8 cellular contexts compared by ENCODE assay signal in the genomic region with DNA sequence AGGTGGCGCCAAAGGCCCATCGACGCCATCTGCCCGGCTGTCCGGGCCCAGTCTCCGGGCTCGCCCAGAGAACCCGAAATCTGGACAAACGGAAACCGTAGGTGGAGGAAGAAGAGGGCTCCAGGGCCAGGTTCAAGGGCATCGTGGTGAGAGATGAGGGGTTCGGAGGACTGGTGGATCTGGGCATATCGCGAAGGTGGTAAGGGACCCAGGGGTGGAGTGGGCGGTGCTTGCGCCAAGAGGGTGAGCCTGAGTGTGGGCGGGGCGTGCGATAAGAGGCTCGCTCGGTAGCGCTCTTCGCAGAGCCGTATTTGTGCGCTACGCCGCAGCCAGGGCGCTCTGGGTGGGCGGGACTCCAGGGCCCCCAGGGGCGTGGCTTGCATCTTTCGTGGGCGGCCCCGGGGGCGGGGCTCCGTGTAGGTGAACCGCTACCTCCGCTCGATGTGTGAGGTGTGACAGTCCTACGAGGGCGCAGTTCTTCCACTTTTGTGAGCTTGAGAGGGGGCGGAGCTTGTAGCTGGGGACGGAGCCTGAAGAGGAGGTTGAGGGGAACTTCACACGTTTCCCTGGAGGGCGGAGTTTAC. TPM values are rescaled to one million over a fixed set of nuclear protein-coding genes. Genes with fewer than 3 reads are reported as not detected.
DNase-seq lines count a peak whose midpoint lies in the region; ATAC-seq and TF ChIP-seq lines count a peak whose summit lies in the region.

No MANE protein-coding gene starts in this region.

- H3K4me3 ChIP-seq in BLaER1 treated with 17β-estradiol and CSF1 and Interleukin-3, amounts not matched to agents 10 nM and 100 nM, result peak overlapping the region; percentile 55 to 72 (median 60)
- H3K4me3 ChIP-seq in liver (ENCODE audit: low read depth in 1 of 3, low read length in 3 of 3), result peak overlapping the region; percentile 44 to 63 (median 57)

- peak; percentile 95 for TF ChIP-seq CTCF in liver (IDR thresholded peaks at IDR 0.05; ENCODE audit: low read depth, low read length, missing input control)

- H3K27ac Mint-ChIP-seq in activated CD4-positive, alpha-beta T cell treated with anti-CD3 and anti-CD28 coated beads, Interleukin-2, amount 10 ng/mL, durations not matched to agents 7 days and 5 days, result peak overlapping the region; percentile 99
- peak overlapping the region; percentile 89 for H3K27ac Mint-ChIP-seq in dendritic cell treated with granulocyte-macrophage colony-stimulating factor and Interleukin-4, amounts not matched to agents 40 ng/mL and 50 ng/mL, for 4 days

- TF ChIP-seq RAD21 in liver (IDR thresholded peaks at IDR 0.05), result peak; percentile 96 to 97

- H3K36me3 ChIP-seq in BLaER1 treated with 17β-estradiol and CSF1 and Interleukin-3, amounts not matched to agents 10 nM and 100 nM, result no peaks in the 10 kb centered on the region
- H3K36me3 ChIP-seq in liver (ENCODE audit: control insufficient read depth in 4 of 4, insufficient read depth in 3 of 4, low read depth in 1 of 4, low read length in 3 of 4), result no peaks in the 10 kb centered on the region

- H3K9ac ChIP-seq in BLaER1 treated with 17β-estradiol and CSF1 and Interleukin-3, amounts not matched to agents 10 nM and 100 nM, result peak overlapping the region; percentile 64 to 80 (median 75)
- H3K9ac ChIP-seq in liver (ENCODE audit: low read depth in 1 of 2, low read length in 2 of 2), result peak overlapping the region in 1 of 2 donors; percentile 26

- no peaks in the 10 kb centered on the region for H3K9me3 Mint-ChIP-seq in activated CD4-positive, alpha-beta T cell treated with anti-CD3 and anti-CD28 coated beads, Interleukin-2, amount 10 ng/mL, durations not matched to agents 7 days and 5 days
- H3K9me3 Mint-ChIP-seq in dendritic cell treated with granulocyte-macrophage colony-stimulating factor and Interleukin-4, amounts not matched to agents 40 ng/mL and 50 ng/mL, for 4 days, result no peaks in the 10 kb centered on the region

- no peaks in the 10 kb centered on the region for H3K36me3 Mint-ChIP-seq in activated CD4-positive, alpha-beta T cell treated with anti-CD3 and anti-CD28 coated beads, Interleukin-2, amount 10 ng/mL, durations not matched to agents 7 days and 5 days (ENCODE audit: low read depth)
- H3K36me3 Mint-ChIP-seq in dendritic cell treated with granulocyte-macrophage colony-stimulating factor and Interleukin-4, amounts not matched to agents 40 ng/mL and 50 ng/mL, for 4 days (ENCODE audit: low read depth), result no peaks in the 10 kb centered on the region

- under 1% methylated on average over 44 of the region's 44 CpGs for WGBS in liver

- H3K4me3 Mint-ChIP-seq in activated CD4-positive, alpha-beta T cell treated with anti-CD3 and anti-CD28 coated beads, Interleukin-2, amount 10 ng/mL, durations not matched to agents 7 days and 5 days, result peak overlapping the region; percentile 87
- peak overlapping the region; percentile 88 for H3K4me3 Mint-ChIP-seq in dendritic cell treated with granulocyte-macrophage colony-stimulating factor and Interleukin-4, amounts not matched to agents 40 ng/mL and 50 ng/mL, for 4 days

- peaks cover 3% of the 10 kb centered on the region for H3K27me3 Mint-ChIP-seq in activated CD4-positive, alpha-beta T cell treated with anti-CD3 and anti-CD28 coated beads, Interleukin-2, amount 10 ng/mL, durations not matched to agents 7 days and 5 days
- H3K27me3 Mint-ChIP-seq in dendritic cell treated with granulocyte-macrophage colony-stimulating factor and Interleukin-4, amounts not matched to agents 40 ng/mL and 50 ng/mL, for 4 days, result peaks cover 38% of the 10 kb centered on the region

- H3K27me3 ChIP-seq in BLaER1 treated with 17β-estradiol and CSF1 and Interleukin-3, amounts not matched to agents 10 nM and 100 nM, result no peaks in the 10 kb centered on the region
- H3K27me3 ChIP-seq in liver (ENCODE audit: control insufficient read depth in 4 of 4, insufficient read depth in 4 of 4, low read length in 3 of 4), result no peaks in the 10 kb centered on the region

- no peaks in the 10 kb centered on the region for H3K9me3 ChIP-seq in BLaER1 treated with 17β-estradiol and CSF1 and Interleukin-3, amounts not matched to agents 10 nM and 100 nM (replicated peaks in 1 of 11)
- no peaks in the 10 kb centered on the region for H3K9me3 ChIP-seq in liver (ENCODE audit: control insufficient read depth in 4 of 4, low read length in 3 of 4)

- peak overlapping the region; percentile 33 to 82 (median 72); a peak in 21 of 22 replicates for H3K27ac ChIP-seq in BLaER1 treated with 17β-estradiol and CSF1 and Interleukin-3, amounts not matched to agents 10 nM and 100 nM
- H3K27ac ChIP-seq in liver (ENCODE audit: low read depth in 1 of 2, low read length in 2 of 2), result peak overlapping the region; percentile 79 to 86

- peak; percentile 60 for ATAC-seq in GM19351 (IDR thresholded peaks at IDR 0.05; ENCODE audit: unreplicated experiment)
- ATAC-seq in HG03469 (IDR thresholded peaks at IDR 0.05; ENCODE audit: unreplicated experiment), result peak; percentile 47

- peak; percentile 79 for DNase-seq in NCI-H524 treated with DMSO at 0.1 percent for 48 hours (lab: John Stamatoyannopoulos, UW)
- DNase-seq in activated CD4-positive, alpha-beta T cell treated with anti-CD3 and anti-CD28 coated beads, Interleukin-2, amount 10 ng/mL, durations not matched to agents 7 days and 5 days, result peak; percentile 98
- peak; percentile 77 to 97 for DNase-seq in stimulated activated CD4-positive, alpha-beta T cell treated with anti-CD3 and anti-CD28 coated beads, Interleukin-2, amount 100 ng/mL, for 48 hours

- CTCF ChIA-PET in activated CD4-positive, alpha-beta T cell treated with anti-CD3 and anti-CD28 coated beads, Interleukin-2, amount 10 ng/mL, durations not matched to agents 7 days and 5 days (lab: Charles Lee), result interaction anchor here (0.7 to 3.5 kb wide), 40 partner anchors 10 to 452 kb away, joined by 3 to 18 read pairs (median 4); a partner anchor contains a TSS

- intact Hi-C loops in dendritic cell treated with granulocyte-macrophage colony-stimulating factor and Interleukin-4, amounts not matched to agents 40 ng/mL and 50 ng/mL, for 4 days (cut with micrococcal nuclease), result loop anchor here (1.0 to 2.0 kb wide), 2 partner anchors 16 to 77 kb away; no protein-coding TSS in a partner anchor

- H3K4me1 Mint-ChIP-seq in activated CD4-positive, alpha-beta T cell treated with anti-CD3 and anti-CD28 coated beads, Interleukin-2, amount 10 ng/mL, durations not matched to agents 7 days and 5 days, result peaks cover 36% of the 10 kb centered on the region
- peaks cover 27% of the 10 kb centered on the region for H3K4me1 Mint-ChIP-seq in dendritic cell treated with granulocyte-macrophage colony-stimulating factor and Interleukin-4, amounts not matched to agents 40 ng/mL and 50 ng/mL, for 4 days (ENCODE audit: low read depth)

- peaks cover 0 to 32% (median 12%) of the 10 kb centered on the region in 11 experiments; a peak in 12 of 22 replicates for H4K20me1 ChIP-seq in BLaER1 treated with 17β-estradiol and CSF1 and Interleukin-3, amounts not matched to agents 10 nM and 100 nM

- POLR2A ChIA-PET in activated CD4-positive, alpha-beta T cell treated with anti-CD3 and anti-CD28 coated beads, Interleukin-2, amount 10 ng/mL, durations not matched to agents 7 days and 5 days (lab: Charles Lee), result no interaction called here

- H3K4me2 ChIP-seq in BLaER1 treated with 17β-estradiol and CSF1 and Interleukin-3, amounts not matched to agents 10 nM and 100 nM, result peak overlapping the region; percentile 64 to 89 (median 77)

- peaks cover 40 to 67% (median 57%) of the 10 kb centered on the region in 10 experiments for H3K4me1 ChIP-seq in BLaER1 treated with 17β-estradiol and CSF1 and Interleukin-3, amounts not matched to agents 10 nM and 100 nM
- peaks cover 0 to 12% (median 5%) of the 10 kb centered on the region in 4 donors for H3K4me1 ChIP-seq in liver (ENCODE audit: control insufficient read depth in 4 of 4, insufficient read depth in 4 of 4, low read length in 3 of 4)

TF ChIP-seq in liver, 16 proteins besides CTCF, POLR2A, EP300 and RAD21 (continues in another document):
- TF ChIP-seq, protein P1, sequence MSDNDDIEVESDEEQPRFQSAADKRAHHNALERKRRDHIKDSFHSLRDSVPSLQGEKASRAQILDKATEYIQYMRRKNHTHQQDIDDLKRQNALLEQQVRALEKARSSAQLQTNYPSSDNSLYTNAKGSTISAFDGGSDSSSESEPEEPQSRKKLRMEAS (IDR thresholded peaks at IDR 0.05), result peak; percentile 50
- TF ChIP-seq YY1 (IDR thresholded peaks at IDR 0.05) (peak; percentile 56), JUND (IDR thresholded peaks at IDR 0.05) (no peak), RXRA (IDR thresholded peaks at IDR 0.05) (no peak), HNF4A (conservative IDR thresholded peaks at IDR 0.05) (no peak), FOXA1 (IDR thresholded peaks at IDR 0.05) (no peak), TAF1 (conservative IDR thresholded peaks at IDR 0.05) (peak; percentile 26)
- TF ChIP-seq, protein P2, sequence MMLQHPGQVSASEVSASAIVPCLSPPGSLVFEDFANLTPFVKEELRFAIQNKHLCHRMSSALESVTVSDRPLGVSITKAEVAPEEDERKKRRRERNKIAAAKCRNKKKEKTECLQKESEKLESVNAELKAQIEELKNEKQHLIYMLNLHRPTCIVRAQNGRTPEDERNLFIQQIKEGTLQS (IDR thresholded peaks at IDR 0.05), result no peak

RNA-seq across cellular contexts. Expression of a gene that starts 4.8 kb away (rescaled TPM):
- 1 to 10 TPM; 2.4 to 2.5 TPM for total RNA-seq in activated CD4-positive, alpha-beta T cell treated with anti-CD3 and anti-CD28 coated beads, Interleukin-2, amount 10 ng/mL, durations not matched to agents 7 days and 5 days
- total RNA-seq in liver, result 1 to 10 TPM; 1.0 to 3.0 TPM
- polyA plus RNA-seq in liver, result 1 to 10 TPM in 1 of 2 donors, under 1 TPM in 1; 0.64 to 1.5 TPM

RNA-seq across cellular contexts. Expression of a gene that starts 20.4 kb away (rescaled TPM):
- not detected for total RNA-seq in activated CD4-positive, alpha-beta T cell treated with anti-CD3 and anti-CD28 coated beads, Interleukin-2, amount 10 ng/mL, durations not matched to agents 7 days and 5 days
- total RNA-seq in liver, result under 1 TPM in 1 of 2 donors, not detected in 1; 0.05 TPM
- polyA plus RNA-seq in liver, result under 1 TPM in 1 of 2 donors, not detected in 1; 0.13 TPM

RNA-seq across cellular contexts. Expression of a gene that starts 23.1 kb away (rescaled TPM):
- total RNA-seq in activated CD4-positive, alpha-beta T cell treated with anti-CD3 and anti-CD28 coated beads, Interleukin-2, amount 10 ng/mL, durations not matched to agents 7 days and 5 days, result 10 to 100 TPM; 39.1 to 45.4 TPM
- total RNA-seq in liver, result 100 to 1,000 TPM in 1 of 2 donors, 10 to 100 TPM in 1; 93.0 to 115 TPM
- 100 to 1,000 TPM; 118 to 136 TPM for polyA plus RNA-seq in liver

RNA-seq across cellular contexts. Expression of a gene that starts 24.2 kb away (rescaled TPM):
- total RNA-seq in activated CD4-positive, alpha-beta T cell treated with anti-CD3 and anti-CD28 coated beads, Interleukin-2, amount 10 ng/mL, durations not matched to agents 7 days and 5 days, result 1 to 10 TPM; 1.1 to 1.6 TPM
- 1 to 10 TPM in 1 of 2 donors, under 1 TPM in 1; 0.50 to 1.1 TPM for total RNA-seq in liver
- under 1 TPM; 0.11 to 0.55 TPM for polyA plus RNA-seq in liver

RNA-seq across cellular contexts. Expression of a gene that starts 32.8 kb away (rescaled TPM):
- 10 to 100 TPM; 47.4 to 48.0 TPM for total RNA-seq in activated CD4-positive, alpha-beta T cell treated with anti-CD3 and anti-CD28 coated beads, Interleukin-2, amount 10 ng/mL, durations not matched to agents 7 days and 5 days
- 10 to 100 TPM; 12.0 to 20.0 TPM for total RNA-seq in liver
- polyA plus RNA-seq in liver, result 10 to 100 TPM; 20.6 to 24.0 TPM

Comparison
In these comparisons a context has a peak if more than half of its experiments do, and no peak if none do; other contexts are left out.
1. Peak in every context shown above with its lines: DNase-seq, ATAC-seq, H3K4me3 ChIP-seq and H3K27ac ChIP-seq.